In genomic region chr1:27496604-27497155, GRCh38 we compare ENCODE assay signal across 11 cellular contexts. TPM values are rescaled to one million over a fixed set of nuclear protein-coding genes. Genes with fewer than 3 reads are reported as not detected.
DNase-seq lines count a peak whose midpoint lies in the region; ATAC-seq and FAIRE-seq lines count a peak whose summit lies in the region.
"Had no signal": no experiment of that assay in that cellular context is flagged by ENCODE, and none has a peak within 500 bp of the region (broad histone marks: within the 10 kb centered on the region; RNA-seq: fewer than 3 reads in every experiment).

No MANE protein-coding gene starts in this region.

- no peaks in the 10 kb centered on the region for H3K27me3 ChIP-seq in iPS DF 6.9 (ENCODE audit: control insufficient read depth, insufficient read depth, low read length)
- H3K27me3 ChIP-seq in stomach smooth muscle (ENCODE audit: control insufficient read depth in 1 of 2, insufficient read depth in 2 of 2, low read length in 2 of 2) = no peaks in the 10 kb centered on the region
- no peaks in the 10 kb centered on the region for H3K27me3 ChIP-seq in small intestine (ENCODE audit: control insufficient read depth in 2 of 2, insufficient read depth in 2 of 2, low read length in 2 of 2)

- peak; percentile 41 for DNase-seq in NCI-H1092 treated with DMSO at 0.1 percent for 48 hours (lab: John Stamatoyannopoulos, UW)
- no peak for DNase-seq in NCI-H1092 (lab: John Stamatoyannopoulos, UW)
- peak; percentile 60 for DNase-seq in astrocyte of the hippocampus (ENCODE audit: low read depth, low spot score)
- peak; percentile 78 for DNase-seq in iPS DF 6.9 (ENCODE audit: low read depth, low spot score)
- DNase-seq in small intestine = no peak
- DNase-seq: activated naive CD8-positive, alpha-beta T cell treated with anti-CD3 and anti-CD28 coated beads, Interleukin-2, amount 50 U/mL, for 24 hours; naive thymus-derived CD4-positive, alpha-beta T cell; T-helper 2 cell had no signal

- H3K9ac ChIP-seq in stomach smooth muscle (ENCODE audit: low read length in 2 of 2) = peak overlapping the region; percentile 17 to 42

- ATAC-seq in GM21423 (IDR thresholded peaks at IDR 0.05; ENCODE audit: unreplicated experiment) (no peak), GM18519 (IDR thresholded peaks at IDR 0.05; ENCODE audit: low FRiP score, unreplicated experiment) (no peak)
- ATAC-seq: activated naive CD8-positive, alpha-beta T cell treated with anti-CD3 and anti-CD28 coated beads, Interleukin-2, amount 50 U/mL, for 24 hours; naive thymus-derived CD4-positive, alpha-beta T cell had no signal

- no peak overlapping the region for H3K27ac ChIP-seq in iPS DF 6.9 (ENCODE audit: low read length)
- H3K27ac ChIP-seq in stomach smooth muscle (ENCODE audit: low read length) = no peak overlapping the region
- H3K27ac ChIP-seq in small intestine (ENCODE audit: low read depth in 1 of 2, low read length in 1 of 2) = no peak overlapping the region

- H3K4me3 ChIP-seq in iPS DF 6.9 (ENCODE audit: low read length) = no peak overlapping the region
- peak overlapping the region; percentile 55 to 62 for H3K4me3 ChIP-seq in stomach smooth muscle (ENCODE audit: low read length in 2 of 2)
- H3K4me3 ChIP-seq in small intestine (ENCODE audit: low read depth in 1 of 2, low read length in 2 of 2) = no peak overlapping the region

- no CpG with 5 or more reads among the region's 8 CpGs for WGBS in iPS DF 6.9 (ENCODE audit: insufficient coverage, insufficient read length)
- WGBS in small intestine, 3 donors = 28 to 44% (median 39%) methylated on average over 8 of the region's 8 CpGs

- no peak for FAIRE-seq in small intestine (lab: Jason Lieb, UNC)

- no peaks in the 10 kb centered on the region for H3K36me3 ChIP-seq in iPS DF 6.9 (ENCODE audit: control insufficient read depth, insufficient read depth, low read length)
- H3K36me3 ChIP-seq in stomach smooth muscle (ENCODE audit: control insufficient read depth in 2 of 2, insufficient read depth in 2 of 2, low read length in 2 of 2) = no peaks in the 10 kb centered on the region
- no peaks in the 10 kb centered on the region for H3K36me3 ChIP-seq in small intestine (ENCODE audit: control insufficient read depth in 2 of 2, insufficient read depth in 2 of 2, low read length in 2 of 2)

- H3K4me1 ChIP-seq in iPS DF 6.9 (ENCODE audit: control insufficient read depth, insufficient read depth, low read length) (no peaks in the 10 kb centered on the region), stomach smooth muscle (ENCODE audit: control insufficient read depth, insufficient read depth, low read length) (peaks cover 16% of the 10 kb centered on the region), small intestine (ENCODE audit: control insufficient read depth in 2 of 2, insufficient read depth in 1 of 2, low read depth in 1 of 2, low read length in 1 of 2) (peaks cover 0 to 6% of the 10 kb centered on the region in 2 donors)

- H3K9me3 ChIP-seq in iPS DF 6.9 (ENCODE audit: control insufficient read depth, insufficient read depth, low read length) (no peaks in the 10 kb centered on the region), stomach smooth muscle (ENCODE audit: control insufficient read depth in 2 of 2, low read length in 2 of 2) (no peaks in the 10 kb centered on the region), small intestine (ENCODE audit: control insufficient read depth, low read depth) (no peaks in the 10 kb centered on the region)

RNA-seq across cellular contexts. Expression of gene WASF2, which starts 6.7 kb away (rescaled TPM):
- polyA plus RNA-seq in small intestine = 10 to 100 TPM; 19.5 to 49.3 (median 20.5) TPM

Comparison
In these comparisons a context has a peak if more than half of its experiments do, and no peak if none do; other contexts are left out.
1. DNase-seq: peak in NCI-H1092 treated with DMSO at 0.1 percent for 48 hours (single experiment), astrocyte of the hippocampus (single experiment) and iPS DF 6.9 (single experiment); none in NCI-H1092 (single experiment) and small intestine (single experiment).
2. H3K4me3 ChIP-seq: peak in stomach smooth muscle (2 of 2); none in iPS DF 6.9 (single experiment) and small intestine (0 of 2).